In genomic region chr2:20391951-20392699, GRCh38 we compare ENCODE assay signal across 20 cellular contexts. TPM values are rescaled to one million over a fixed set of nuclear protein-coding genes. Genes with fewer than 3 reads are reported as not detected.
DNase-seq lines count a peak whose midpoint lies in the region; ATAC-seq and TF ChIP-seq lines count a peak whose summit lies in the region.
"Had no signal": no experiment of that assay in that cellular context is flagged by ENCODE, and none has a peak within 500 bp of the region (broad histone marks: within the 10 kb centered on the region; RNA-seq: fewer than 3 reads in every experiment).

No MANE protein-coding gene starts in this region.

- H3K36me3 ChIP-seq in heart right ventricle = no peaks in the 10 kb centered on the region
- H3K36me3 ChIP-seq in tibial nerve = no peaks in the 10 kb centered on the region
- H3K36me3 ChIP-seq: cardiac muscle cell, pancreas had no signal

- no peaks in the 10 kb centered on the region for H3K36me3 Mint-ChIP-seq in dendritic cell treated with granulocyte-macrophage colony-stimulating factor and Interleukin-4, amounts not matched to agents 40 ng/mL and 50 ng/mL, for 4 days (ENCODE audit: low read depth)
- no peaks in the 10 kb centered on the region for H3K36me3 Mint-ChIP-seq in osteocyte (ENCODE audit: unreplicated experiment)
- H3K36me3 Mint-ChIP-seq: activated naive CD8-positive, alpha-beta T cell treated with anti-CD3 and anti-CD28 coated beads, Interleukin-2, amount 10 ng/mL, durations not matched to agents 7 days and 5 days; CD4-positive, CD25-positive, alpha-beta regulatory T cell; immature natural killer cell had no signal

- TF ChIP-seq RAD21 in Ishikawa (IDR thresholded peaks at IDR 0.05; ENCODE audit: low read depth) = no peak

- H3K27ac Mint-ChIP-seq in dendritic cell treated with granulocyte-macrophage colony-stimulating factor and Interleukin-4, amounts not matched to agents 40 ng/mL and 50 ng/mL, for 4 days = peak overlapping the region; percentile 15
- H3K27ac Mint-ChIP-seq in osteocyte (ENCODE audit: unreplicated experiment) = no peak overlapping the region
- H3K27ac Mint-ChIP-seq: activated naive CD8-positive, alpha-beta T cell treated with anti-CD3 and anti-CD28 coated beads, Interleukin-2, amount 10 ng/mL, durations not matched to agents 7 days and 5 days; activated T-cell treated with anti-CD3 and anti-CD28 coated beads, Interleukin-2, amount 50 U/mL, for 24 hours; CD4-positive, CD25-positive, alpha-beta regulatory T cell; immature natural killer cell; T-helper 2 cell treated with Interferon-gamma antibody and Interleukin-4, amounts not matched to agents 5 μg/mL and 100 μg/mL, for 36 hours had no signal

- H3K4me1 Mint-ChIP-seq in dendritic cell treated with granulocyte-macrophage colony-stimulating factor and Interleukin-4, amounts not matched to agents 40 ng/mL and 50 ng/mL, for 4 days (ENCODE audit: low read depth) = no peaks in the 10 kb centered on the region
- H3K4me1 Mint-ChIP-seq in osteocyte (ENCODE audit: unreplicated experiment) = no peaks in the 10 kb centered on the region
- H3K4me1 Mint-ChIP-seq: activated naive CD8-positive, alpha-beta T cell treated with anti-CD3 and anti-CD28 coated beads, Interleukin-2, amount 10 ng/mL, durations not matched to agents 7 days and 5 days; CD4-positive, CD25-positive, alpha-beta regulatory T cell; immature natural killer cell had no signal

- H3K27me3 Mint-ChIP-seq in dendritic cell treated with granulocyte-macrophage colony-stimulating factor and Interleukin-4, amounts not matched to agents 40 ng/mL and 50 ng/mL, for 4 days = peaks cover 13% of the 10 kb centered on the region
- H3K27me3 Mint-ChIP-seq in osteocyte (ENCODE audit: unreplicated experiment) = peaks cover 50% of the 10 kb centered on the region
- H3K27me3 Mint-ChIP-seq: activated T-cell treated with anti-CD3 and anti-CD28 coated beads, Interleukin-2, amount 50 U/mL, for 24 hours; CD4-positive, CD25-positive, alpha-beta regulatory T cell had no signal

- H3K27ac ChIP-seq in heart right ventricle (no peak overlapping the region), tibial nerve (no peak overlapping the region)
- H3K27ac ChIP-seq: cardiac muscle cell, pancreas had no signal

- TF ChIP-seq CTCF in osteocyte (IDR thresholded peaks at IDR 0.05) = no peak
- no peak for TF ChIP-seq CTCF in heart right ventricle (IDR thresholded peaks at IDR 0.05)
- TF ChIP-seq CTCF in tibial nerve (IDR thresholded peaks at IDR 0.05) = no peak

- TF ChIP-seq POLR2A in tibial nerve (IDR thresholded peaks at IDR 0.05) = no peak

- DNase-seq in DMS53 (lab: John Stamatoyannopoulos, UW) (peak; percentile 56), DMS53 treated with DMSO at 0.1 percent for 48 hours (lab: John Stamatoyannopoulos, UW; ENCODE audit: unreplicated experiment) (no peak), osteocyte (ENCODE audit: extremely low spot score, unreplicated experiment) (peak; percentile 66), heart right ventricle (no peak), tibial nerve (ENCODE audit: low spot score in 2 of 2) (no peak), CD1c-positive myeloid dendritic cell (ENCODE audit: extremely low spot score) (no peak)
- DNase-seq: 8988T; activated CD4-positive, alpha-beta T cell treated with anti-CD3 and anti-CD28 coated beads for 1 hour; activated naive CD8-positive, alpha-beta T cell treated with anti-CD3 and anti-CD28 coated beads, Interleukin-2, amount 10 ng/mL, durations not matched to agents 7 days and 5 days; activated T-cell treated with anti-CD3 and anti-CD28 coated beads, Interleukin-2, amount 50 U/mL, for 24 hours; CD4-positive, CD25-positive, alpha-beta regulatory T cell; immature natural killer cell; NCI-H2029 treated with DMSO at 0.1 percent for 48 hours; NCI-H748 treated with DMSO at 0.1 percent for 48 hours; pancreas; SHP77 had no signal

- H3K4me3 ChIP-seq in heart right ventricle (no peak overlapping the region), tibial nerve (no peak overlapping the region)
- H3K4me3 ChIP-seq: cardiac muscle cell, pancreas had no signal

- H3K9me3 ChIP-seq in heart right ventricle (no peaks in the 10 kb centered on the region), tibial nerve (no peaks in the 10 kb centered on the region)
- H3K9me3 ChIP-seq: pancreas had no signal

- H3K27me3 ChIP-seq in heart right ventricle (peaks cover 0 to 4% (median 0%) of the 10 kb centered on the region in 7 donors), tibial nerve (no peaks in the 10 kb centered on the region)
- H3K27me3 ChIP-seq: cardiac muscle cell, pancreas had no signal

- ATAC-seq in heart right ventricle = no peak
- ATAC-seq: pancreas had no signal

- TF ChIP-seq EP300 in Ishikawa (IDR thresholded peaks at IDR 0.05; ENCODE audit: borderline replicate concordance) (no peak), tibial nerve (IDR thresholded peaks at IDR 0.05) (no peak)

- WGBS in heart right ventricle, 2 donors = 85 to 88% methylated on average over 8 of the region's 8 CpGs
- WGBS in tibial nerve, 2 donors = 86 to 87% methylated on average over 8 of the region's 8 CpGs

- intact Hi-C loops in dendritic cell treated with granulocyte-macrophage colony-stimulating factor and Interleukin-4, amounts not matched to agents 40 ng/mL and 50 ng/mL, for 4 days (cut with micrococcal nuclease) = loop anchor here (10.0 kb wide), 1 partner anchor 553 kb away; no protein-coding TSS in a partner anchor
- intact Hi-C loops in heart right ventricle (cut with DNase I) = loop anchor here in 1 of 10 donors (2.0 kb wide), 1 partner anchor 61 kb away; no protein-coding TSS in a partner anchor

- no peaks in the 10 kb centered on the region for H3K9me3 Mint-ChIP-seq in dendritic cell treated with granulocyte-macrophage colony-stimulating factor and Interleukin-4, amounts not matched to agents 40 ng/mL and 50 ng/mL, for 4 days
- no peaks in the 10 kb centered on the region for H3K9me3 Mint-ChIP-seq in osteocyte (ENCODE audit: unreplicated experiment)
- H3K9me3 Mint-ChIP-seq: activated naive CD8-positive, alpha-beta T cell treated with anti-CD3 and anti-CD28 coated beads, Interleukin-2, amount 10 ng/mL, durations not matched to agents 7 days and 5 days; activated T-cell treated with anti-CD3 and anti-CD28 coated beads, Interleukin-2, amount 50 U/mL, for 24 hours; CD4-positive, CD25-positive, alpha-beta regulatory T cell; immature natural killer cell; T-helper 2 cell treated with Interferon-gamma antibody and Interleukin-4, amounts not matched to agents 5 μg/mL and 100 μg/mL, for 36 hours had no signal

- no peak overlapping the region for H3K4me3 Mint-ChIP-seq in dendritic cell treated with granulocyte-macrophage colony-stimulating factor and Interleukin-4, amounts not matched to agents 40 ng/mL and 50 ng/mL, for 4 days
- no peak overlapping the region for H3K4me3 Mint-ChIP-seq in osteocyte (ENCODE audit: unreplicated experiment)
- H3K4me3 Mint-ChIP-seq: activated naive CD8-positive, alpha-beta T cell treated with anti-CD3 and anti-CD28 coated beads, Interleukin-2, amount 10 ng/mL, durations not matched to agents 7 days and 5 days; activated T-cell treated with anti-CD3 and anti-CD28 coated beads, Interleukin-2, amount 50 U/mL, for 24 hours; CD4-positive, CD25-positive, alpha-beta regulatory T cell; immature natural killer cell; T-helper 2 cell treated with Interferon-gamma antibody and Interleukin-4, amounts not matched to agents 5 μg/mL and 100 μg/mL, for 36 hours had no signal

- H3K4me1 ChIP-seq in heart right ventricle = no peaks in the 10 kb centered on the region
- no peaks in the 10 kb centered on the region for H3K4me1 ChIP-seq in tibial nerve
- H3K4me1 ChIP-seq: pancreas had no signal

TF ChIP-seq in Ishikawa, 13 proteins besides CTCF, POLR2A, EP300 and RAD21:
- no peak for TF ChIP-seq TAF1 (IDR thresholded peaks at IDR 0.05; ENCODE audit: low read depth)
- TF ChIP-seq, protein P1, sequence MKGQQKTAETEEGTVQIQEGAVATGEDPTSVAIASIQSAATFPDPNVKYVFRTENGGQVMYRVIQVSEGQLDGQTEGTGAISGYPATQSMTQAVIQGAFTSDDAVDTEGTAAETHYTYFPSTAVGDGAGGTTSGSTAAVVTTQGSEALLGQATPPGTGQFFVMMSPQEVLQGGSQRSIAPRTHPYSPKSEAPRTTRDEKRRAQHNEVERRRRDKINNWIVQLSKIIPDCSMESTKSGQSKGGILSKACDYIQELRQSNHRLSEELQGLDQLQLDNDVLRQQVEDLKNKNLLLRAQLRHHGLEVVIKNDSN (IDR thresholded peaks at IDR 0.05) = peak; percentile 41; the same call in 1 of the 2 replicates
TF ChIP-seq in Ishikawa: peak in this region for 1.

RNA-seq across cellular contexts. Expression of gene PUM2, which starts 41.5 kb away (rescaled TPM):
- total RNA-seq in osteocyte (82.2 and 86.4 TPM in 2 replicates), heart right ventricle (10 to 100 TPM; 60.1 to 79.1 (median 69.1) TPM), tibial nerve (10 to 100 TPM; 62.0 to 78.2 (median 73.5) TPM)
- polyA plus RNA-seq in heart right ventricle = 10 to 100 TPM; 12.4 to 24.6 TPM

RNA-seq across cellular contexts. Expression of gene RHOB, which starts 54.7 kb away (rescaled TPM):
- total RNA-seq in osteocyte = 141 and 160 TPM in 2 replicates
- 100 to 1,000 TPM; 105 to 313 (median 157) TPM for total RNA-seq in heart right ventricle
- polyA plus RNA-seq in heart right ventricle = 100 to 1,000 TPM; 151 to 337 TPM
- total RNA-seq in tibial nerve = 1,000 to 10,000 TPM; 1,356 to 1,875 (median 1,699) TPM

Comparison
In these comparisons a context has a peak if more than half of its experiments do, and no peak if none do; other contexts are left out.
1. DNase-seq: peak in DMS53 (single experiment) and osteocyte (single experiment); none in DMS53 treated with DMSO at 0.1 percent for 48 hours (single experiment), heart right ventricle (0 of 2), tibial nerve (0 of 2) and CD1c-positive myeloid dendritic cell (single experiment).